25 cellular contexts compared by ENCODE assay signal in the genomic region with DNA sequence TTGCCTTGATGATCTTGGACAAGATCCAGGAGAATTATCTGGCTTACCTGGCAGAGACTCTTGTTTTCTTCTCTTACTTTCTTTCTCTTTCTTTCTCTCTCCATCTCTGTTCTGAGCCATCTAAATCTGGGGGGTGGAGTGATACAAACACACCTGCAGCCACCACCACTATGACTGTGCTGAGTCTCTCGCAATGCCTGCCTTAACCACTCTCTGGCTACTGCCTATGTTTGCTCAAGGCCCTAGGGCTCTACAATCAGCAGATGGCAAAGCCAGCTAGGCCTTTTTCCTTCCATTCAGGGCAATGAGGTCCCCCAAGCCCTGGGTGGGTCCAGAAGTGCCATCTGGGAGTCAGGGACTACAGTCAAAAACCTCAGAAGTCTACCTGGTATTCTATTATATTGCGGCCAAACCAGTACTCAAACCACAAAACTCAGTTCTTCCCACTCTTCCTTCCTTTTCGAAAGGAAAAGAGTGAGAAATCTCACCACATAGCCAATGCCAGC.
"Had no signal": no experiment of that assay in that cellular context is flagged by ENCODE, and none has a peak within 500 bp of the region (broad histone marks: within the 10 kb centered on the region; RNA-seq: fewer than 3 reads in every experiment).

No MANE protein-coding gene starts in this region.

- H3K27ac ChIP-seq: colonic mucosa, coronary artery, dorsolateral prefrontal cortex, epithelial cell of prostate, esophagus muscularis mucosa, esophagus squamous epithelium, foreskin keratinocyte, gastrocnemius medialis, gastroesophageal sphincter, heart left ventricle, heart right ventricle had no signal

- H3K4me3 ChIP-seq: colonic mucosa, coronary artery, dorsolateral prefrontal cortex, esophagus muscularis mucosa, esophagus squamous epithelium, gastrocnemius medialis, gastroesophageal sphincter, heart left ventricle, heart right ventricle had no signal

- H3K27me3 Mint-ChIP-seq: dendritic cell treated with granulocyte-macrophage colony-stimulating factor and Interleukin-4, amounts not matched to agents 40 ng/mL and 50 ng/mL, for 4 days; effector memory CD8-positive, alpha-beta T cell had no signal

- DNase-seq: colonic mucosa; cortex of kidney; dermis blood vessel endothelial cell; dorsolateral prefrontal cortex; effector CD4-positive, alpha-beta T cell; effector CD8-positive, alpha-beta T cell; effector memory CD4-positive, alpha-beta T cell; effector memory CD8-positive, alpha-beta T cell; endodermal cell; erythroblast; esophagus squamous epithelium; foreskin fibroblast; foreskin keratinocyte; foreskin melanocyte; gastrocnemius medialis; glutamatergic neuron; head of caudate nucleus; heart left ventricle; heart right ventricle had no signal

- H3K4me1 Mint-ChIP-seq: endodermal cell had no signal

- ATAC-seq: effector memory CD8-positive, alpha-beta T cell; esophagus mucosa; foreskin keratinocyte; gastrocnemius medialis; gastroesophageal sphincter; heart left ventricle; heart right ventricle had no signal

- H3K4me1 ChIP-seq: colonic mucosa, esophagus muscularis mucosa, esophagus squamous epithelium, foreskin keratinocyte, gastrocnemius medialis, gastroesophageal sphincter, heart left ventricle, heart right ventricle had no signal

- H3K27ac Mint-ChIP-seq: dendritic cell treated with granulocyte-macrophage colony-stimulating factor and Interleukin-4, amounts not matched to agents 40 ng/mL and 50 ng/mL, for 4 days; effector memory CD8-positive, alpha-beta T cell; endodermal cell had no signal

- H3K36me3 ChIP-seq: colonic mucosa, esophagus muscularis mucosa, esophagus squamous epithelium, gastrocnemius medialis, gastroesophageal sphincter, heart left ventricle, heart right ventricle had no signal

- H3K4me3 Mint-ChIP-seq: dendritic cell treated with granulocyte-macrophage colony-stimulating factor and Interleukin-4, amounts not matched to agents 40 ng/mL and 50 ng/mL, for 4 days; effector memory CD8-positive, alpha-beta T cell; endodermal cell had no signal

- H3K27me3 ChIP-seq: colonic mucosa, dorsolateral prefrontal cortex, esophagus muscularis mucosa, esophagus squamous epithelium, foreskin keratinocyte, gastrocnemius medialis, gastroesophageal sphincter, heart left ventricle, heart right ventricle had no signal

- H3K9me3 ChIP-seq: colonic mucosa, gastrocnemius medialis had no signal
